ENCODE assay signal across 15 cellular contexts in the genomic region with DNA sequence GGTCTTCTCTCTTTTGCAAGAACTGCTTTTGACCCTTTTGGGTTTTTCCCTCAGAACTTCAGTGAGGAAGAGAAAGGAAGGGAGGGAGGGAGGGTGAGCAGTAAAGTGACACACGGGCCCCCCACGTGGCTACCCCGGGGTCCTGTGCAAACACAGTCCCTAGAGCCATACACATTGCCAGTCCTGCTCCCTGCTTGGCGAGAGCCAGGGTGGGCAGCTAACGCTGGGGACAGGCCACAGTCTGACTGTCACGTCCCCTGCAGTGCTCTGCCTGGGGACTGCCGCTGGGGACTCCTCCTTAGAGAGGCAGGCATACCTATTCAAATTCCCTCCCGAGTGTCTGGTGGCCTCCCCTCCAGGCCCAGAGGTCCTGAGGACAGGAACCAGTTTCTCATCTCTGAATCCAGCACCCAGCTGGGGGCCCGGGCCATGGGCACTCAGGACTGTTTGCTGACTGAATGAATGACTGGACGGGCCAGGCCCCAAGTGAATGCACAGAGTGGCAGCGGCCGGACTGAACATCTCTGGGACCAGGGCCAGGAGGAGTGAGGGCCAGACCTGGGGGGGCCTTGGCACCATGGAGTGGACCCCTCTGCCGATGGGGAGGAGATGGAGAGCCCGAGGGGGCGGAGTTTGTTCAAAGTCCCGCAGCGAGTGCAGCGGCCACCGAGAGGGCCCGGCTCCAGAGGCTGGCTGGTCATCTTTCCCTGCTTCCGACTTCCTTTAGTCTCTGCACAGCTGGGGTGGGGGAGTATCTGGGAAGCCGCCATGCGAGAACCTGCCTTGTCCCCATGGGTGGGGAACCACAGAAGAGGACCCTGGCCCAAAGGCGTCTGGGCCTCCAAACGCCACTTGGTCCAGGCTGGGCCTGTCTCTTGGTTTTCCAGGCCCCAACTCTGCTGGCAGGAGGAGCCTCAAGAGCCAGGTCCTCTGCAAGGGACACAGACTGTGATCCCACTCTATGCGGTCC. TPM values are rescaled to one million over a fixed set of nuclear protein-coding genes. Genes with fewer than 3 reads are reported as not detected.
A peak's percentile ranks its signal among the peaks of the same experiment; 100 is the strongest.
DNase-seq lines count a peak whose midpoint lies in the region; ATAC-seq, FAIRE-seq and TF ChIP-seq lines count a peak whose summit lies in the region.
"Had no signal": no experiment of that assay in that cellular context is flagged by ENCODE, and none has a peak within 500 bp of the region (broad histone marks: within the 10 kb centered on the region; RNA-seq: fewer than 3 reads in every experiment).

No MANE protein-coding gene starts in this region.

- H2AFZ ChIP-seq in GM23338, result no peak overlapping the region
- no peak overlapping the region for H2AFZ ChIP-seq in H1 (ENCODE audit: low read length)

- H3K79me2 ChIP-seq in GM23338 (replicated peaks; ENCODE audit: insufficient read depth), result no peaks in the 10 kb centered on the region
- H3K79me2 ChIP-seq in H1 (ENCODE audit: control insufficient read depth in 1 of 2, insufficient read depth in 2 of 2, low read length in 2 of 2), result no peaks in the 10 kb centered on the region

- TF ChIP-seq CTCF in GM23338 (conservative IDR thresholded peaks at IDR 0.05; ENCODE audit: low read depth in 2 of 2) (no peak), H1 (IDR thresholded peaks at IDR 0.05; ENCODE audit: control extremely low read depth in 1 of 3, insufficient read depth in 1 of 3, low read depth in 1 of 3, low read length in 3 of 3) (no peak)

- 0 out of 3 replicates have a peak, but pooled peaks have one; percentile 28 for ATAC-seq in GM23338
- peak; percentile 6 for ATAC-seq in stimulated activated memory B cell treated with anti-CD40 and anti-IgM and Interleukin-4, amounts not matched to agents 10 μg/mL and 1 μg/mL and 100 μg/mL, for 72 hours

- POLR2A ChIA-PET in H1 (lab: Charles Lee; ENCODE audit: partially characterized antibody), result no interaction called here

- H4K8ac ChIP-seq in H1 (ENCODE audit: extremely low read depth, insufficient read depth, low read length), result peak overlapping the region; percentile 51; the same call in 1 of the 2 replicates

- 88% methylated on average over 20 of the region's 26 CpGs; no CpG with 5 or more reads in 1 of the 2 experiments for WGBS in H1 (ENCODE audit: extremely low coverage in 1 of 2, insufficient coverage in 1 of 2, insufficient read length in 1 of 2, insufficient replicate concordance in 2 of 2, low coverage in 1 of 2, low lambda C conversion rate in 2 of 2, missing lambda C conversion rate in 1 of 2), 2 experiments

- H3K4me3 Mint-ChIP-seq in GM23338, result no peak overlapping the region
- H3K4me3 Mint-ChIP-seq in stimulated activated memory B cell treated with anti-CD40 and anti-IgM and Interleukin-4, amounts not matched to agents 10 μg/mL and 1 μg/mL and 100 μg/mL, for 72 hours, result no peak overlapping the region
- H3K4me3 Mint-ChIP-seq: CD8-positive, alpha-beta memory T cell had no signal

- CTCF ChIA-PET in H1 (lab: Charles Lee; ENCODE audit: partially characterized antibody), result interaction anchor here (0.6 to 1.8 kb wide), 6 partner anchors 8 to 766 kb away, joined by 3 to 7 read pairs (median 3); no protein-coding TSS in a partner anchor

- no peak overlapping the region for H2BK120ac ChIP-seq in H1 (replicated peaks; ENCODE audit: low read depth, low read length)

- TF ChIP-seq POLR2A in H1 (IDR thresholded peaks at IDR 0.05; ENCODE audit: control extremely low read depth in 1 of 2, low read depth in 2 of 2, low read length in 2 of 2), result no peak

- H3K4me1 ChIP-seq in GM23338 (ENCODE audit: insufficient read depth) (no peaks in the 10 kb centered on the region), H1 (replicated peaks in 1 of 4; ENCODE audit: control insufficient read depth in 3 of 4, insufficient read depth in 4 of 4, low read length in 3 of 4) (no peaks in the 10 kb centered on the region; a peak in 1 of 7 replicates)

- no peak overlapping the region for H3K14ac ChIP-seq in H1 (ENCODE audit: insufficient read length)

- no peaks in the 10 kb centered on the region for H3K27me3 ChIP-seq in GM23338 (ENCODE audit: insufficient read depth)
- H3K27me3 ChIP-seq in H1 (replicated peaks in 1 of 4; ENCODE audit: control insufficient read depth in 3 of 4, extremely low read depth in 1 of 4, insufficient read depth in 3 of 4, low read length in 3 of 4), result no peaks in the 10 kb centered on the region

- no peak overlapping the region for H3K9ac ChIP-seq in H1 (replicated peaks in 1 of 4; ENCODE audit: extremely low read depth in 1 of 4, low read depth in 3 of 4, low read length in 3 of 4)

- DNase-seq in NCI-H146 (lab: John Stamatoyannopoulos, UW) (peak; percentile 37), NCI-H146 treated with DMSO at 0.1 percent for 48 hours (lab: John Stamatoyannopoulos, UW; ENCODE audit: unreplicated experiment) (no peak), GM23338 (ENCODE audit: low spot score) (no peak), H1 (ENCODE audit: low read depth in 1 of 2, low spot score in 2 of 2) (no peak), T-helper 1 cell (no peak), NCI-H2029 treated with DMSO at 0.1 percent for 48 hours (lab: John Stamatoyannopoulos, UW) (no peak), 8988T (no peak)
- DNase-seq: CD8-positive, alpha-beta memory T cell; DND-41; NCI-H1105; NCI-H1694 treated with DMSO at 0.1 percent for 48 hours had no signal

- no peak for FAIRE-seq in H1 (lab: Jason Lieb, UNC)
- FAIRE-seq: G401.6 had no signal

- no peak overlapping the region; the same call in 1 of the 2 replicates for H3K18ac ChIP-seq in H1 (ENCODE audit: extremely low read depth, low read length)

- H2BK12ac ChIP-seq in H1 (ENCODE audit: low read depth, low read length), result no peak overlapping the region

- peaks cover 8% of the 10 kb centered on the region; the same call in 1 of the 2 replicates for H3K23me2 ChIP-seq in H1 (ENCODE audit: low read depth, low read length)

- H3K9me2 ChIP-seq in GM23338 (ENCODE audit: insufficient read depth), result no peaks in the 10 kb centered on the region

- no peaks in the 10 kb centered on the region for H3K79me1 ChIP-seq in H1 (ENCODE audit: low read depth, low read length)

- peak overlapping the region; percentile 46 for H3K56ac ChIP-seq in H1 (replicated peaks; ENCODE audit: insufficient read length, low read depth, low read length)

- no peak overlapping the region; the same call in 1 of the 2 replicates for H2AK5ac ChIP-seq in H1 (ENCODE audit: low read depth, low read length)

- no peak overlapping the region for H4K91ac ChIP-seq in H1 (replicated peaks; ENCODE audit: insufficient read length, low read length)

- H2BK20ac ChIP-seq in H1 (ENCODE audit: low read length), result no peak overlapping the region

- H3K27ac ChIP-seq in GM23338 (ENCODE audit: low read depth), result no peak overlapping the region
- no peak overlapping the region for H3K27ac ChIP-seq in H1 (ENCODE audit: low read depth, low read length)

- H3K4me2 ChIP-seq in GM23338 (no peak overlapping the region), H1 (ENCODE audit: insufficient read depth in 1 of 2, low read depth in 2 of 2, low read length in 2 of 2) (no peak overlapping the region)

- no peaks in the 10 kb centered on the region for H3K36me3 Mint-ChIP-seq in GM23338 (ENCODE audit: low read depth)
- H3K36me3 Mint-ChIP-seq in stimulated activated memory B cell treated with anti-CD40 and anti-IgM and Interleukin-4, amounts not matched to agents 10 μg/mL and 1 μg/mL and 100 μg/mL, for 72 hours, result no peaks in the 10 kb centered on the region
- H3K36me3 Mint-ChIP-seq: CD8-positive, alpha-beta memory T cell had no signal

- TF ChIP-seq EP300 in H1 (IDR thresholded peaks at IDR 0.05; ENCODE audit: borderline replicate concordance in 1 of 2, low read depth in 2 of 2, low read length in 2 of 2), result no peak

- H4K20me1 ChIP-seq in GM23338 (replicated peaks; ENCODE audit: insufficient read depth) (no peaks in the 10 kb centered on the region), H1 (replicated peaks in 1 of 2; ENCODE audit: control insufficient read depth in 1 of 2, insufficient read depth in 2 of 2, low read length in 2 of 2) (peaks cover 0 to 13% of the 10 kb centered on the region in 2 experiments)

- no peak overlapping the region for H2BK15ac ChIP-seq in H1 (ENCODE audit: low read length)

- H3K27ac Mint-ChIP-seq in GM23338, result peak overlapping the region; percentile 41; the same call in 1 of the 2 replicates
- H3K27ac Mint-ChIP-seq in stimulated activated memory B cell treated with anti-CD40 and anti-IgM and Interleukin-4, amounts not matched to agents 10 μg/mL and 1 μg/mL and 100 μg/mL, for 72 hours, result no peak overlapping the region

- H3K23ac ChIP-seq in H1 (ENCODE audit: insufficient read length), result no peak overlapping the region

- H3F3A ChIP-seq in GM23338 (replicated peaks; ENCODE audit: low read depth), result peaks cover 9% of the 10 kb centered on the region; the same call in 1 of the 2 replicates

- H3K36me3 ChIP-seq in GM23338 (ENCODE audit: insufficient read depth) (no peaks in the 10 kb centered on the region), H1 (ENCODE audit: control insufficient read depth in 2 of 4, insufficient read depth in 4 of 4, low read length in 3 of 4) (no peaks in the 10 kb centered on the region; a peak in 1 of 8 replicates)

- H3K4ac ChIP-seq in H1 (replicated peaks; ENCODE audit: insufficient read length, low read depth, low read length), result no peak overlapping the region

- H4K5ac ChIP-seq in H1 (ENCODE audit: insufficient read length, low read depth, low read length), result no peak overlapping the region

- H3K9me3 ChIP-seq in H1 (ENCODE audit: insufficient read depth in 2 of 2, low read depth in 1 of 2, low read length in 1 of 2), result peaks cover 4 to 10% of the 10 kb centered on the region in 2 experiments; a peak in 2 of 4 replicates

- H2BK5ac ChIP-seq in H1 (ENCODE audit: low read depth, low read length), result no peak overlapping the region

- H3K4me1 Mint-ChIP-seq in GM23338, result peaks cover 5% of the 10 kb centered on the region; the same call in 2 of the 3 replicates
- H3K4me1 Mint-ChIP-seq in stimulated activated memory B cell treated with anti-CD40 and anti-IgM and Interleukin-4, amounts not matched to agents 10 μg/mL and 1 μg/mL and 100 μg/mL, for 72 hours, result no peaks in the 10 kb centered on the region
- H3K4me1 Mint-ChIP-seq: CD8-positive, alpha-beta memory T cell had no signal

- H3K9me3 Mint-ChIP-seq in GM23338, result no peaks in the 10 kb centered on the region
- no peaks in the 10 kb centered on the region for H3K9me3 Mint-ChIP-seq in stimulated activated memory B cell treated with anti-CD40 and anti-IgM and Interleukin-4, amounts not matched to agents 10 μg/mL and 1 μg/mL and 100 μg/mL, for 72 hours
- H3K9me3 Mint-ChIP-seq: CD8-positive, alpha-beta memory T cell had no signal

- H3K27me3 Mint-ChIP-seq in GM23338 (ENCODE audit: insufficient read depth, low read depth, poor library complexity), result peaks cover 3% of the 10 kb centered on the region
- peaks cover 24% of the 10 kb centered on the region for H3K27me3 Mint-ChIP-seq in stimulated activated memory B cell treated with anti-CD40 and anti-IgM and Interleukin-4, amounts not matched to agents 10 μg/mL and 1 μg/mL and 100 μg/mL, for 72 hours

- TF ChIP-seq RAD21 in H1 (IDR thresholded peaks at IDR 0.05 in 1 of 2, conservative IDR thresholded peaks at IDR 0.05 in 1 of 2; ENCODE audit: low read depth in 2 of 2, low read length in 2 of 2), result no peak

- H3K4me3 ChIP-seq in GM23338 (no peak overlapping the region), H1 (ENCODE audit: extremely low read depth in 1 of 4, insufficient read depth in 2 of 4, low read depth in 3 of 4, low read length in 4 of 4) (no peak overlapping the region)

RNA-seq across cellular contexts. Expression of a gene that starts 5.8 kb away (rescaled TPM):
- total RNA-seq in GM23338 (2014; rRNA removed; shearing (Covaris generic)), result 0.14 TPM in 1 of 2 replicates, not detected in the other
- polyA plus RNA-seq in GM23338 (2016; fragmentation: Nextera tagmentation; extraction: Ambion mirVana) (not detected in 2 replicates), H1 (2011; rRNA removed) (0.02 TPM in 2 replicates)
- not detected in 2 replicates for total RNA-seq in H1 (2021; fragmentation: NEBNext Ultra II Directional; extraction: Animal tissue kit (Norgen Biotek cat#: 25700))
- 0.01 TPM for polyA plus RNA-seq in H1 (2011; cell fraction: cytosol; rRNA removed)
- 0.07 TPM for polyA plus RNA-seq in H1 (2011; cell fraction: nucleus; rRNA removed)
- polyA plus RNA-seq in H1 (2012, experiment 1 of 2), result 0.03 TPM in 2 of 4 replicates, not detected in the others
- polyA plus RNA-seq in H1 (2012, experiment 2 of 2), result 0.03 TPM
- 0.02 TPM for polyA plus RNA-seq in H1 (2013, experiment 1 of 2)
- under 0.01 TPM for polyA plus RNA-seq in H1 (2013, experiment 2 of 2)
- 0.06 TPM in 1 of 2 replicates, not detected in the other for polyA minus RNA-seq in H1 (2011; rRNA and poly(A)+ RNA removed)
- polyA minus RNA-seq in H1 (2011; cell fraction: cytosol; rRNA and poly(A)+ RNA removed), result not detected
- polyA minus RNA-seq in H1 (2011; cell fraction: nucleus; rRNA and poly(A)+ RNA removed), result not detected
- total RNA-seq: CD8-positive, alpha-beta memory T cell; H4 had no signal
- polyA plus RNA-seq: BJ; CD8-positive, alpha-beta memory T cell had no signal

RNA-seq across cellular contexts. Expression of a gene that starts 29.3 kb away (rescaled TPM):
- total RNA-seq in GM23338 (2014; rRNA removed; shearing (Covaris generic)), result 21.3 and 23.2 TPM in 2 replicates
- polyA plus RNA-seq in GM23338 (2016; fragmentation: Nextera tagmentation; extraction: Ambion mirVana) (4.8 and 5.6 TPM in 2 replicates), H1 (2011; rRNA removed) (12.8 and 19.8 TPM in 2 replicates)
- 15.7 and 18.0 TPM in 2 replicates for total RNA-seq in H1 (2021; fragmentation: NEBNext Ultra II Directional; extraction: Animal tissue kit (Norgen Biotek cat#: 25700))
- polyA plus RNA-seq in H1 (2011; cell fraction: cytosol; rRNA removed), result 13.8 TPM
- 39.2 TPM for polyA plus RNA-seq in H1 (2011; cell fraction: nucleus; rRNA removed)
- 9.3 to 15.2 TPM (median 14.5 TPM) in 4 replicates for polyA plus RNA-seq in H1 (2012, experiment 1 of 2)
- polyA plus RNA-seq in H1 (2012, experiment 2 of 2), result 12.0 TPM
- 14.4 TPM for polyA plus RNA-seq in H1 (2013, experiment 1 of 2)
- polyA plus RNA-seq in H1 (2013, experiment 2 of 2), result 13.9 TPM
- 3.5 and 4.2 TPM in 2 replicates for polyA minus RNA-seq in H1 (2011; rRNA and poly(A)+ RNA removed)
- 12.7 TPM for polyA minus RNA-seq in H1 (2011; cell fraction: cytosol; rRNA and poly(A)+ RNA removed)
- 11.2 TPM for polyA minus RNA-seq in H1 (2011; cell fraction: nucleus; rRNA and poly(A)+ RNA removed)

RNA-seq across cellular contexts. Expression of a gene that starts 52.4 kb away (rescaled TPM):
- 25.5 and 29.2 TPM in 2 replicates for total RNA-seq in GM23338 (2014; rRNA removed; shearing (Covaris generic))
- polyA plus RNA-seq in GM23338 (2016; fragmentation: Nextera tagmentation; extraction: Ambion mirVana) (9.2 and 10.5 TPM in 2 replicates), H1 (2011; rRNA removed) (18.0 and 21.8 TPM in 2 replicates)
- total RNA-seq in H1 (2021; fragmentation: NEBNext Ultra II Directional; extraction: Animal tissue kit (Norgen Biotek cat#: 25700)), result 27.5 and 28.6 TPM in 2 replicates
- 20.4 TPM for polyA plus RNA-seq in H1 (2011; cell fraction: cytosol; rRNA removed)
- 52.2 TPM for polyA plus RNA-seq in H1 (2011; cell fraction: nucleus; rRNA removed)
- 18.2 to 24.6 TPM (median 21.8 TPM) in 4 replicates for polyA plus RNA-seq in H1 (2012, experiment 1 of 2)
- polyA plus RNA-seq in H1 (2012, experiment 2 of 2), result 13.5 TPM
- polyA plus RNA-seq in H1 (2013, experiment 1 of 2), result 27.3 TPM
- 25.5 TPM for polyA plus RNA-seq in H1 (2013, experiment 2 of 2)
- polyA minus RNA-seq in H1 (2011; rRNA and poly(A)+ RNA removed), result 17.0 and 19.8 TPM in 2 replicates
- 10.7 TPM for polyA minus RNA-seq in H1 (2011; cell fraction: cytosol; rRNA and poly(A)+ RNA removed)
- 13.1 TPM for polyA minus RNA-seq in H1 (2011; cell fraction: nucleus; rRNA and poly(A)+ RNA removed)
